8 cellular contexts compared by ENCODE assay signal in the genomic region with DNA sequence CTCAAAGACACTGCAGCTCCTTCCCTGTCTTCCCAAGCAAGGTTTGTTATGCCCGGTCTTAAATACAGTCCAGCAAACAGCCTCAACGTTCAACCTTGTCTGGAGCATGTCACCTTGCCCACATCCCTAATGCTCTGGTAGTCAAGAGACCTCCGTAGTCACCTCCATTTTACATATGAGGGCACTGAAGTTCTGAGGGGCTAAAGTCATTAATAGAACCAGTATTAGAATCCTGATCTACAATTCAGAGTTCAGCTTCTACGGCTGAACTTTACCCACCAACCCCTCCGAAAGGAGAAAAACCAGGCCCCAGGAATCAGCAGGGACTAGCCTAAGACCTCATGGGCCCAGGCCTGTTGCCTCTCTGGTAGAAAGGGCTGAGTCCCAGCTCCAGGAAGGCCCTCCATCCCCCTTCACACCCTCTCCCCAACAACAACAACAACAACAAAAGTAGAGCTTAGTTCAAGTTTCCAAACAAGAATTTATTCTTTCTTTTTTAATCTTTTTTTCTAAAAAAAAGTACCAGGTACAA. TPM values are rescaled to one million over a fixed set of nuclear protein-coding genes. Genes with fewer than 3 reads are reported as not detected.
A peak's percentile ranks its signal among the peaks of the same experiment; 100 is the strongest.
DNase-seq lines count a peak whose midpoint lies in the region; ATAC-seq and TF ChIP-seq lines count a peak whose summit lies in the region.

No MANE protein-coding gene starts in this region.

- H3K27ac ChIP-seq in heart right ventricle (peak overlapping the region in 9 of 10 donors; percentile 80 to 91 (median 88)), vagina (peak overlapping the region; percentile 77)

- DNase-seq in heart right ventricle, result no peak
- DNase-seq in left ventricle myocardium superior, result no peak
- DNase-seq in cardiac fibroblast (ENCODE audit: low read depth in 2 of 2), result no peak
- peak; percentile 32 for DNase-seq in midbrain (lab: John Stamatoyannopoulos, UW)
- no peak for DNase-seq in vagina (ENCODE audit: extremely low spot score in 2 of 2)
- DNase-seq in NOMO-1 treated with DMSO at 0.1 percent for 48 hours (lab: John Stamatoyannopoulos, UW; ENCODE audit: unreplicated experiment), result no peak
- DNase-seq in posterior vena cava (ENCODE audit: low spot score), result no peak
- no peak for DNase-seq in NCI-H187 (lab: John Stamatoyannopoulos, UW)

- H3K27me3 ChIP-seq in heart right ventricle (no peaks in the 10 kb centered on the region), vagina (no peaks in the 10 kb centered on the region)

- no peak for TF ChIP-seq POLR2A in vagina (IDR thresholded peaks at IDR 0.05)

- H3K9me3 ChIP-seq in heart right ventricle (no peaks in the 10 kb centered on the region), vagina (no peaks in the 10 kb centered on the region)

- intact Hi-C loops in heart right ventricle (cut with DNase I), result loop anchor here in 1 of 10 donors (10.0 kb wide), 1 partner anchor 109 kb away; no protein-coding TSS in a partner anchor
- intact Hi-C loops in left ventricle myocardium superior (cut with micrococcal nuclease), result no loop called here
- intact Hi-C loops in vagina (cut with DNase I), result no loop called here
- intact Hi-C loops in posterior vena cava (cut with DNase I), result loop anchor here in 1 of 2 donors (10.0 kb wide), 1 partner anchor 741 kb away; no protein-coding TSS in a partner anchor

- peaks cover 0 to 76% (median 55%) of the 10 kb centered on the region in 9 donors for H3K36me3 ChIP-seq in heart right ventricle
- H3K36me3 ChIP-seq in vagina, result peaks cover 0 to 57% of the 10 kb centered on the region in 2 donors

- H3K4me1 ChIP-seq in heart right ventricle, result peaks cover 3 to 27% (median 20%) of the 10 kb centered on the region in 9 donors
- peaks cover 21% of the 10 kb centered on the region for H3K4me1 ChIP-seq in vagina

- TF ChIP-seq CTCF in heart right ventricle (IDR thresholded peaks at IDR 0.05) (no peak), cardiac fibroblast (IDR thresholded peaks at IDR 0.05; ENCODE audit: low read depth, low read length) (no peak), vagina (IDR thresholded peaks at IDR 0.05) (no peak)

- 26 to 37% methylated on average over 5 of the region's 5 CpGs for WGBS in heart right ventricle, 2 donors

- peak overlapping the region in 9 of 10 donors; percentile 54 to 81 (median 71) for H3K4me3 ChIP-seq in heart right ventricle
- peak overlapping the region; percentile 74 to 77 for H3K4me3 ChIP-seq in cardiac fibroblast (replicated peaks in 1 of 2; ENCODE audit: low read depth in 2 of 2, low read length in 2 of 2)
- peak overlapping the region; percentile 72 to 90 for H3K4me3 ChIP-seq in vagina

- ATAC-seq in heart right ventricle (no peak), left ventricle myocardium superior (no peak)

RNA-seq across cellular contexts. Expression of a gene that starts 0.8 kb away (rescaled TPM):
- 100 to 1,000 TPM; 122 to 153 (median 127) TPM for total RNA-seq in heart right ventricle
- 100 to 1,000 TPM in 1 of 2 donors, 10 to 100 TPM in 1; 43.7 to 151 TPM for polyA plus RNA-seq in heart right ventricle
- 150 TPM for total RNA-seq in left ventricle myocardium superior
- 98.2 TPM for total RNA-seq in vagina
- total RNA-seq in posterior vena cava, result 10 to 100 TPM; 67.9 to 71.6 TPM

RNA-seq across cellular contexts. Expression of a gene that starts 7.3 kb away (rescaled TPM):
- total RNA-seq in heart right ventricle, result 10 to 100 TPM in 4 of 10 donors, 1 to 10 TPM in 6; 8.2 to 12.3 (median 9.9) TPM
- polyA plus RNA-seq in heart right ventricle, result 10 to 100 TPM; 10.6 to 10.7 TPM
- total RNA-seq in left ventricle myocardium superior, result 9.5 TPM
- total RNA-seq in vagina, result 13.3 TPM
- 10 to 100 TPM; 11.8 to 15.3 TPM for total RNA-seq in posterior vena cava

RNA-seq across cellular contexts. Expression of a gene that starts 11.9 kb away (rescaled TPM):
- total RNA-seq in heart right ventricle (10 to 100 TPM; 12.2 to 20.3 (median 17.1) TPM), left ventricle myocardium superior (15.6 TPM), vagina (11.5 TPM), posterior vena cava (10 to 100 TPM; 21.6 to 26.5 TPM)
- 10 to 100 TPM; 25.5 to 31.6 TPM for polyA plus RNA-seq in heart right ventricle

RNA-seq across cellular contexts. Expression of a gene that starts 24.0 kb away (rescaled TPM):
- 1 to 10 TPM; 2.6 to 9.8 (median 4.5) TPM for total RNA-seq in heart right ventricle
- 1 to 10 TPM; 3.4 to 6.4 TPM for polyA plus RNA-seq in heart right ventricle
- total RNA-seq in left ventricle myocardium superior, result 4.4 TPM
- 17.2 TPM for total RNA-seq in vagina
- 1 to 10 TPM; 8.0 to 8.9 TPM for total RNA-seq in posterior vena cava

RNA-seq across cellular contexts. Expression of a gene that starts 31.3 kb away (rescaled TPM):
- total RNA-seq in heart right ventricle, result 100 to 1,000 TPM; 227 to 385 (median 300) TPM
- polyA plus RNA-seq in heart right ventricle, result 100 to 1,000 TPM in 1 of 2 donors, 10 to 100 TPM in 1; 69.9 to 248 TPM
- total RNA-seq in left ventricle myocardium superior, result 233 TPM
- total RNA-seq in vagina, result 130 TPM
- 100 to 1,000 TPM; 138 to 179 TPM for total RNA-seq in posterior vena cava
